In genomic region chr2:136131961-136132839, GRCh38 we compare ENCODE assay signal across 8 cellular contexts. TPM values are rescaled to one million over a fixed set of nuclear protein-coding genes. Genes with fewer than 3 reads are reported as not detected.
DNase-seq lines count a peak whose midpoint lies in the region; ATAC-seq and TF ChIP-seq lines count a peak whose summit lies in the region.

No MANE protein-coding gene starts in this region.

- H3K4me2 ChIP-seq in GM23248 (ENCODE audit: unreplicated experiment): no peak overlapping the region

- WGBS in sigmoid colon, 2 donors: 35 to 55% methylated on average over 16 of the region's 16 CpGs
- 36 to 39% methylated on average over 16 of the region's 16 CpGs for WGBS in GM23248 (ENCODE audit: low coverage in 1 of 2, low lambda C conversion rate in 2 of 2, missing lambda C conversion rate in 2 of 2), 2 experiments

- DNase-seq in NOMO-1 treated with dmso at 0.1 percent for 144 hours (lab: John Stamatoyannopoulos, UW; ENCODE audit: unreplicated experiment) (peak; percentile 88), NCI-H1930 (lab: John Stamatoyannopoulos, UW) (no peak), sigmoid colon (no peak), GM23248 (no peak)
- DNase-seq in stimulated activated naive CD4-positive, alpha-beta T cell (lab: John Stamatoyannopoulos, UW): peak; percentile 75 to 96 (median 86)

- H3K27me3 Mint-ChIP-seq in activated naive CD4-positive, alpha-beta T cell treated with anti-CD3 and anti-CD28 coated beads, Interleukin-2, amount 50 U/mL, for 24 hours: no peaks in the 10 kb centered on the region

- TF ChIP-seq POLR2A in sigmoid colon (IDR thresholded peaks at IDR 0.05): no peak

- H3K36me3 ChIP-seq in sigmoid colon (no peaks in the 10 kb centered on the region), GM23248 (ENCODE audit: low read depth) (no peaks in the 10 kb centered on the region)

- no peaks in the 10 kb centered on the region for H3K4me1 ChIP-seq in sigmoid colon
- H3K4me1 ChIP-seq in GM23248 (ENCODE audit: insufficient read depth): no peaks in the 10 kb centered on the region

- H3K9me3 ChIP-seq in sigmoid colon (no peaks in the 10 kb centered on the region), GM23248 (ENCODE audit: low read depth) (no peaks in the 10 kb centered on the region)

- H3K36me3 Mint-ChIP-seq in activated naive CD4-positive, alpha-beta T cell treated with anti-CD3 and anti-CD28 coated beads, Interleukin-2, amount 50 U/mL, for 24 hours: no peaks in the 10 kb centered on the region

- H3K27me3 ChIP-seq in sigmoid colon (no peaks in the 10 kb centered on the region), GM23248 (replicated peaks; ENCODE audit: insufficient read depth) (no peaks in the 10 kb centered on the region; the same call in 1 of the 2 replicates)

- peak overlapping the region; percentile 81 for H3K4me3 Mint-ChIP-seq in activated naive CD4-positive, alpha-beta T cell treated with anti-CD3 and anti-CD28 coated beads, Interleukin-2, amount 50 U/mL, for 24 hours

- no peak overlapping the region for H3K4me3 ChIP-seq in sigmoid colon
- H3K4me3 ChIP-seq in GM23248: no peak overlapping the region

- no peak overlapping the region for H2AFZ ChIP-seq in GM23248

- H3K9ac ChIP-seq in GM23248: no peak overlapping the region

- no peaks in the 10 kb centered on the region for H3K79me2 ChIP-seq in GM23248 (ENCODE audit: insufficient read depth)

- peak overlapping the region in 1 of 4 donors; percentile 7 for H3K27ac ChIP-seq in sigmoid colon
- H3K27ac ChIP-seq in GM23248: no peak overlapping the region

- peaks cover 100% of the 10 kb centered on the region for H3K4me1 Mint-ChIP-seq in activated naive CD4-positive, alpha-beta T cell treated with anti-CD3 and anti-CD28 coated beads, Interleukin-2, amount 50 U/mL, for 24 hours

- intact Hi-C loops in sigmoid colon (cut with DNase I): no loop called here

- in situ Hi-C loops in GM23248 (cut with MboI): no loop called here

- peak overlapping the region; percentile 83 for H3K27ac Mint-ChIP-seq in activated naive CD4-positive, alpha-beta T cell treated with anti-CD3 and anti-CD28 coated beads, Interleukin-2, amount 50 U/mL, for 24 hours

- TF ChIP-seq CTCF in sigmoid colon (IDR thresholded peaks at IDR 0.05): no peak

- H4K20me1 ChIP-seq in GM23248 (ENCODE audit: insufficient read depth): no peaks in the 10 kb centered on the region

- TF ChIP-seq EP300 in sigmoid colon (IDR thresholded peaks at IDR 0.05): no peak

- ATAC-seq in GM18519 (IDR thresholded peaks at IDR 0.05; ENCODE audit: low FRiP score, unreplicated experiment) (peak; percentile 84), HG02623 (IDR thresholded peaks at IDR 0.05; ENCODE audit: unreplicated experiment) (peak; percentile 73)

- no peaks in the 10 kb centered on the region for H3K9me2 ChIP-seq in GM23248 (ENCODE audit: insufficient read depth)

- H3K9me3 Mint-ChIP-seq in activated naive CD4-positive, alpha-beta T cell treated with anti-CD3 and anti-CD28 coated beads, Interleukin-2, amount 50 U/mL, for 24 hours: no peaks in the 10 kb centered on the region

- no peaks in the 10 kb centered on the region for H3F3A ChIP-seq in GM23248 (ENCODE audit: insufficient read depth)

RNA-seq across cellular contexts. Expression of gene CXCR4, which starts 14.3 kb away (rescaled TPM):
- total RNA-seq in sigmoid colon: 10 to 100 TPM in 1 of 4 donors, 1 to 10 TPM in 3; 5.0 to 13.6 (median 6.3) TPM
- polyA plus RNA-seq in sigmoid colon: 100 to 1,000 TPM in 1 of 3 donors, 1 to 10 TPM in 2; 5.8 to 255 (median 6.6) TPM
- not detected in 2 replicates for total RNA-seq in GM23248 (2014; rRNA removed; shearing (Covaris generic))
- 0.15 and 0.16 TPM in 2 replicates for polyA plus RNA-seq in GM23248 (2016; fragmentation: Nextera tagmentation; extraction: Ambion mirVana)

Comparison
In these comparisons a context has a peak if more than half of its experiments do, and no peak if none do; other contexts are left out.
1. DNase-seq: peak in NOMO-1 treated with dmso at 0.1 percent for 144 hours (single experiment) and stimulated activated naive CD4-positive, alpha-beta T cell (6 of 6); none in NCI-H1930 (0 of 2), sigmoid colon (single experiment) and GM23248 (single experiment).